ENCODE assay signal across 8 cellular contexts in genomic region chrX:46912673-46913491, GRCh38. TPM values are rescaled to one million over a fixed set of nuclear protein-coding genes. Genes with fewer than 3 reads are reported as not detected.
DNase-seq lines count a peak whose midpoint lies in the region; ATAC-seq and TF ChIP-seq lines count a peak whose summit lies in the region.

No MANE protein-coding gene starts in this region.

- intact Hi-C loops in colonic mucosa (cut with DNase I): no loop called here

- H3K27me3 ChIP-seq in colonic mucosa: no peaks in the 10 kb centered on the region
- H3K27me3 ChIP-seq in liver (ENCODE audit: control insufficient read depth in 4 of 4, insufficient read depth in 4 of 4, low read length in 3 of 4): no peaks in the 10 kb centered on the region

- peak; percentile 59 for ATAC-seq in stimulated activated naive CD8-positive, alpha-beta T cell treated with anti-CD3 and anti-CD28 coated beads, Interleukin-15, Interleukin-2, amounts not matched to agents 100 U/mL and 50 U/mL, for 24 hours

- H3K9me3 ChIP-seq in colonic mucosa (no peaks in the 10 kb centered on the region), liver (ENCODE audit: control insufficient read depth in 4 of 4, low read length in 3 of 4) (no peaks in the 10 kb centered on the region)

- peak overlapping the region; percentile 84 to 93 (median 90) for H3K4me3 Mint-ChIP-seq in IgD-negative memory B cell

- no peaks in the 10 kb centered on the region for H3K9me3 Mint-ChIP-seq in IgD-negative memory B cell

- under 1% methylated on average over 102 of the region's 102 CpGs for WGBS in liver

- H3K4me3 ChIP-seq in colonic mucosa (peak overlapping the region; percentile 66), liver (ENCODE audit: low read depth in 1 of 3, low read length in 3 of 3) (peak overlapping the region; percentile 38 to 88 (median 82))

- TF ChIP-seq RAD21 in liver (IDR thresholded peaks at IDR 0.05): peak; percentile 18 to 70

- peaks cover 8 to 19% (median 17%) of the 10 kb centered on the region in 3 donors for H3K4me1 Mint-ChIP-seq in IgD-negative memory B cell

- H3K36me3 ChIP-seq in colonic mucosa (no peaks in the 10 kb centered on the region), liver (ENCODE audit: control insufficient read depth in 4 of 4, insufficient read depth in 3 of 4, low read depth in 1 of 4, low read length in 3 of 4) (no peaks in the 10 kb centered on the region)

- peaks cover 2% of the 10 kb centered on the region for H3K27me3 Mint-ChIP-seq in IgD-negative memory B cell

- peak overlapping the region; percentile 46 to 65 for H3K9ac ChIP-seq in colonic mucosa (ENCODE audit: low read depth in 2 of 2, low read length in 2 of 2)
- H3K9ac ChIP-seq in liver (ENCODE audit: low read depth in 1 of 2, low read length in 2 of 2): peak overlapping the region in 1 of 2 donors; percentile 51

- H3K4me1 ChIP-seq in colonic mucosa (no peaks in the 10 kb centered on the region), liver (ENCODE audit: control insufficient read depth in 4 of 4, insufficient read depth in 4 of 4, low read length in 3 of 4) (peaks cover 0 to 7% (median 4%) of the 10 kb centered on the region in 4 donors)

- H3K27ac Mint-ChIP-seq in IgD-negative memory B cell: no peak overlapping the region

- no peak overlapping the region for H3K27ac ChIP-seq in colonic mucosa
- H3K27ac ChIP-seq in liver (ENCODE audit: low read depth in 1 of 2, low read length in 2 of 2): peak overlapping the region; percentile 54 to 72

- TF ChIP-seq CTCF in GM12872 (IDR thresholded peaks at IDR 0.05; ENCODE audit: insufficient read depth, low read depth, low read length): peak; percentile 48; the same call in 2 of the 3 replicates
- TF ChIP-seq CTCF in colonic mucosa (IDR thresholded peaks at IDR 0.05): peak; percentile 18
- TF ChIP-seq CTCF in liver (IDR thresholded peaks at IDR 0.05; ENCODE audit: low read depth, low read length, missing input control): peak; percentile 36

- peak; percentile 75 for DNase-seq in 8988T
- peak in 3 of 5 experiments; percentile 1 to 53 (median 11) for DNase-seq in T-helper 2 cell
- peak; percentile 40 for DNase-seq in colonic mucosa
- DNase-seq in stimulated activated naive CD8-positive, alpha-beta T cell treated with anti-CD3 and anti-CD28 coated beads, Interleukin-15, Interleukin-2, amounts not matched to agents 100 U/mL and 50 U/mL, for 24 hours: peak; percentile 48
- no peak for DNase-seq in pons (ENCODE audit: low spot score)

- peaks cover 1% of the 10 kb centered on the region for H3K36me3 Mint-ChIP-seq in IgD-negative memory B cell

TF ChIP-seq in liver, 16 proteins besides CTCF, POLR2A, EP300 and RAD21:
- TF ChIP-seq, protein P1, sequence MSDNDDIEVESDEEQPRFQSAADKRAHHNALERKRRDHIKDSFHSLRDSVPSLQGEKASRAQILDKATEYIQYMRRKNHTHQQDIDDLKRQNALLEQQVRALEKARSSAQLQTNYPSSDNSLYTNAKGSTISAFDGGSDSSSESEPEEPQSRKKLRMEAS (IDR thresholded peaks at IDR 0.05): no peak
- TF ChIP-seq YY1 (IDR thresholded peaks at IDR 0.05) (no peak), ATF3 (IDR thresholded peaks at IDR 0.05) (no peak), REST (IDR thresholded peaks at IDR 0.05) (no peak), FOXA2 (IDR thresholded peaks at IDR 0.05) (no peak), EGR1 (IDR thresholded peaks at IDR 0.05; ENCODE audit: low read depth in 2 of 2) (no peak), HNF4A (conservative IDR thresholded peaks at IDR 0.05) (no peak), NR2F2 (IDR thresholded peaks at IDR 0.05) (no peak), GABPA (IDR thresholded peaks at IDR 0.05 in 1 of 2, conservative IDR thresholded peaks at IDR 0.05 in 1 of 2) (no peak), TAF1 (conservative IDR thresholded peaks at IDR 0.05) (no peak), SP1 (IDR thresholded peaks at IDR 0.05) (no peak), FOXA1 (IDR thresholded peaks at IDR 0.05) (no peak), HNF4G (IDR thresholded peaks at IDR 0.05) (no peak), RXRA (IDR thresholded peaks at IDR 0.05) (no peak), JUND (IDR thresholded peaks at IDR 0.05) (no peak)
- TF ChIP-seq, protein P2, sequence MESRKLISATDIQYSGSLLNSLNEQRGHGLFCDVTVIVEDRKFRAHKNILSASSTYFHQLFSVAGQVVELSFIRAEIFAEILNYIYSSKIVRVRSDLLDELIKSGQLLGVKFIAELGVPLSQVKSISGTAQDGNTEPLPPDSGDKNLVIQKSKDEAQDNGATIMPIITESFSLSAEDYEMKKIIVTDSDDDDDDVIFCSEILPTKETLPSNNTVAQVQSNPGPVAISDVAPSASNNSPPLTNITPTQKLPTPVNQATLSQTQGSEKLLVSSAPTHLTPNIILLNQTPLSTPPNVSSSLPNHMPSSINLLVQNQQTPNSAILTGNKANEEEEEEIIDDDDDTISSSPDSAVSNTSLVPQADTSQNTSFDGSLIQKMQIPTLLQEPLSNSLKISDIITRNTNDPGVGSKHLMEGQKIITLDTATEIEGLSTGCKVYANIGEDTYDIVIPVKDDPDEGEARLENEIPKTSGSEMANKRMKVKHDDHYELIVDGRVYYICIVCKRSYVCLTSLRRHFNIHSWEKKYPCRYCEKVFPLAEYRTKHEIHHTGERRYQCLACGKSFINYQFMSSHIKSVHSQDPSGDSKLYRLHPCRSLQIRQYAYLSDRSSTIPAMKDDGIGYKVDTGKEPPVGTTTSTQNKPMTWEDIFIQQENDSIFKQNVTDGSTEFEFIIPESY (IDR thresholded peaks at IDR 0.05): no peak
TF ChIP-seq in liver: peak in this region for 0.

RNA-seq across cellular contexts. Expression of gene JADE3, which starts 0.7 kb away (rescaled TPM):
- polyA plus RNA-seq in IgD-negative memory B cell (3.5 TPM), liver (1 to 10 TPM; 2.6 to 4.4 TPM)
- total RNA-seq in colonic mucosa (1 to 10 TPM; 7.7 to 8.0 TPM), liver (1 to 10 TPM; 6.1 to 9.0 TPM)
